ENCODE assay signal across 8 cellular contexts in the genomic region with DNA sequence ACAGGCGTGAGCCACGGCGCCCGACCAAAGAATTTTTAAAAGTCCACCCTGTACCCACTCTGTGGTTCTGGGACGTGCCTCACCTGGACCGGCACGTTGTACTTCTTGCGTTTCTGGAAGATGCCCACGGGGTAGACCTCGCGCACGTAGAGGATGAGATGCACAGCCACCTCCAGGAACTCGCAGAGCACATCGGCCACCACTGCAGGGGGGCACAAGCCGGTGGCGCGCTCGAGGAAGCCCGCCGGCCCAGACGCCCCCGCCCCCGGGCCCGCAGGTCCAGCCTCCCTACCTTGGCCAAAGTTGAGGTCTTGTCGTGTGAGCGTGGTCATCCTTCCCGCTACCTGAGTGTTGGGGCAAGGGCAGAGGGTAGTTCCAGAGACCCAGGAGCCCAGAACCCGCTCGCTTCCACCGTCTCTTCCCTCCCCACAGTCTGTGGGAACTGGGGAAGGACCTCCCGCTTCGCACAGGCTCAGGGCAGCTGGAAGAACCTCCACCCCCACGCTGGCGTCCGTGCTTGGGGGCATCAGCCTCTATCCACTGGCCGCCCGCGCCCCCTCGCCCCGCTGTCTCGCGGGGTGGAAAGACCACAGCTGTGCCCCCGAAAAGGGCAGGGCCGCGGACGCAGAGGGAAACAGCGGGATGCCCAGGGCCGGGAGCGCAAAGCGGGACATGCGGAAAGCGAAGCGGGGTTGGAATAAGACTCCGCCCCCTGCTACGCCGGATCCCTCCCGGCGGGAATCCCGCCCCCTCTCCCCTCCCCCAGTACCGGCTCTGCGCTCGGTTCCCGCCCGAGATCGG. TPM values are rescaled to one million over a fixed set of nuclear protein-coding genes. Genes with fewer than 3 reads are reported as not detected.
DNase-seq lines count a peak whose midpoint lies in the region; ATAC-seq and FAIRE-seq lines count a peak whose summit lies in the region.

No MANE protein-coding gene starts in this region.

- peaks cover 3% of the 10 kb centered on the region for H3K36me3 Mint-ChIP-seq in CD4-positive, CD25-positive, alpha-beta regulatory T cell
- H3K36me3 Mint-ChIP-seq in activated naive CD8-positive, alpha-beta T cell = no peaks in the 10 kb centered on the region

- H3K36me3 ChIP-seq in CD4-positive, CD25-positive, alpha-beta regulatory T cell (ENCODE audit: control insufficient read depth, insufficient read depth, low read length) = peaks cover 5% of the 10 kb centered on the region
- peaks cover 0 to 4% of the 10 kb centered on the region in 2 donors for H3K36me3 ChIP-seq in small intestine (ENCODE audit: control insufficient read depth in 2 of 2, insufficient read depth in 2 of 2, low read length in 2 of 2)

- H3K27ac ChIP-seq in CD4-positive, CD25-positive, alpha-beta regulatory T cell (ENCODE audit: insufficient read depth, low read length, poor library complexity, severe bottlenecking) = peak overlapping the region; percentile 67
- peak overlapping the region in 1 of 2 donors; percentile 62 for H3K27ac ChIP-seq in small intestine (ENCODE audit: low read depth in 1 of 2, low read length in 1 of 2)

- peak overlapping the region; percentile 72 for H3K4me3 ChIP-seq in CD4-positive, CD25-positive, alpha-beta regulatory T cell (ENCODE audit: low read depth, low read length)
- peak overlapping the region; percentile 67 for H3K4me3 ChIP-seq in iPS-11a (ENCODE audit: low read depth, low read length)
- H3K4me3 ChIP-seq in small intestine (ENCODE audit: low read depth in 1 of 2, low read length in 2 of 2) = peak overlapping the region; percentile 67 to 77

- H3K27ac Mint-ChIP-seq in CD4-positive, CD25-positive, alpha-beta regulatory T cell = peak overlapping the region in 2 of 3 donors; percentile 71 to 93
- no peak overlapping the region for H3K27ac Mint-ChIP-seq in activated naive CD8-positive, alpha-beta T cell

- H3K4me3 Mint-ChIP-seq in CD4-positive, CD25-positive, alpha-beta regulatory T cell = peak overlapping the region; percentile 80 to 97 (median 90)
- H3K4me3 Mint-ChIP-seq in activated naive CD8-positive, alpha-beta T cell = peak overlapping the region; percentile 88

- no peak for FAIRE-seq in small intestine (lab: Jason Lieb, UNC)

- no peak for DNase-seq in CD4-positive, CD25-positive, alpha-beta regulatory T cell
- DNase-seq in small intestine (no peak), GM19240 (ENCODE audit: insufficient read length, low spot score) (no peak)
- DNase-seq in activated CD8-positive, alpha-beta memory T cell treated with anti-CD3 and anti-CD28 coated beads, Interleukin-2, amount 50 U/mL, for 48 hours = no peak

- 9 to 16% (median 10%) methylated on average over 53 to 65 of the region's 65 CpGs for WGBS in small intestine, 3 donors

- H3K4me1 Mint-ChIP-seq in CD4-positive, CD25-positive, alpha-beta regulatory T cell = peaks cover 0 to 26% (median 8%) of the 10 kb centered on the region in 4 donors
- peaks cover 17% of the 10 kb centered on the region for H3K4me1 Mint-ChIP-seq in activated naive CD8-positive, alpha-beta T cell (ENCODE audit: low read depth)

- H3K4me1 ChIP-seq in CD4-positive, CD25-positive, alpha-beta regulatory T cell (ENCODE audit: control insufficient read depth, insufficient read depth, low read length, poor library complexity, severe bottlenecking) = peaks cover 17% of the 10 kb centered on the region
- H3K4me1 ChIP-seq in small intestine (ENCODE audit: control insufficient read depth in 2 of 2, insufficient read depth in 1 of 2, low read depth in 1 of 2, low read length in 1 of 2) = peaks cover 0 to 4% of the 10 kb centered on the region in 2 donors

- no peaks in the 10 kb centered on the region for H3K27me3 ChIP-seq in CD4-positive, CD25-positive, alpha-beta regulatory T cell (ENCODE audit: control insufficient read depth, insufficient read depth, low read length)
- no peaks in the 10 kb centered on the region for H3K27me3 ChIP-seq in small intestine (ENCODE audit: control insufficient read depth in 2 of 2, insufficient read depth in 2 of 2, low read length in 2 of 2)

- peak in 1 of 2 donors; percentile 2 for ATAC-seq in CD4-positive, CD25-positive, alpha-beta regulatory T cell (ENCODE audit: low read depth in 2 of 2)
- ATAC-seq in GM19438 (IDR thresholded peaks at IDR 0.05; ENCODE audit: low read depth, unreplicated experiment) (peak; percentile 31), HG03520 (IDR thresholded peaks at IDR 0.05; ENCODE audit: unreplicated experiment) (peak; percentile 25)

- H3K27me3 Mint-ChIP-seq in CD4-positive, CD25-positive, alpha-beta regulatory T cell = no peaks in the 10 kb centered on the region
- no peaks in the 10 kb centered on the region for H3K27me3 Mint-ChIP-seq in activated naive CD8-positive, alpha-beta T cell

- no peaks in the 10 kb centered on the region for H3K9me3 ChIP-seq in CD4-positive, CD25-positive, alpha-beta regulatory T cell (ENCODE audit: control insufficient read depth in 2 of 2, low read length in 2 of 2)
- H3K9me3 ChIP-seq in small intestine (ENCODE audit: control insufficient read depth, low read depth) = no peaks in the 10 kb centered on the region

- H3K9me3 Mint-ChIP-seq in CD4-positive, CD25-positive, alpha-beta regulatory T cell = no peaks in the 10 kb centered on the region
- no peaks in the 10 kb centered on the region for H3K9me3 Mint-ChIP-seq in activated naive CD8-positive, alpha-beta T cell (ENCODE audit: low read depth)

RNA-seq across cellular contexts. Expression of a gene that starts 0.5 kb away (rescaled TPM):
- total RNA-seq in CD4-positive, CD25-positive, alpha-beta regulatory T cell = 28.7 TPM
- polyA plus RNA-seq in CD4-positive, CD25-positive, alpha-beta regulatory T cell = 10 to 100 TPM; 49.3 to 75.3 (median 55.3) TPM
- 10 to 100 TPM; 17.2 to 34.6 (median 25.4) TPM for polyA plus RNA-seq in small intestine

RNA-seq across cellular contexts. Expression of a gene that starts 11.0 kb away (rescaled TPM):
- total RNA-seq in CD4-positive, CD25-positive, alpha-beta regulatory T cell = not detected
- polyA plus RNA-seq in CD4-positive, CD25-positive, alpha-beta regulatory T cell = under 1 TPM in 2 of 4 donors, not detected in 2; 0.06 to 0.11 TPM
- polyA plus RNA-seq in small intestine = under 1 TPM in 1 of 3 donors, not detected in 2; 0.07 TPM

RNA-seq across cellular contexts. Expression of a gene that starts 16.5 kb away (rescaled TPM):
- total RNA-seq in CD4-positive, CD25-positive, alpha-beta regulatory T cell = 5.9 TPM
- 10 to 100 TPM in 3 of 4 donors, 1 to 10 TPM in 1; 9.4 to 18.4 (median 17.3) TPM for polyA plus RNA-seq in CD4-positive, CD25-positive, alpha-beta regulatory T cell
- 10 to 100 TPM; 10.2 to 41.6 (median 28.1) TPM for polyA plus RNA-seq in small intestine

RNA-seq across cellular contexts. Expression of a gene that starts 25.8 kb away (rescaled TPM):
- total RNA-seq in CD4-positive, CD25-positive, alpha-beta regulatory T cell = 43.7 TPM
- 1 to 10 TPM; 5.5 to 9.5 (median 7.4) TPM for polyA plus RNA-seq in CD4-positive, CD25-positive, alpha-beta regulatory T cell
- 10 to 100 TPM; 11.0 to 32.4 (median 24.9) TPM for polyA plus RNA-seq in small intestine

RNA-seq across cellular contexts. Expression of a gene that starts 26.2 kb away (rescaled TPM):
- total RNA-seq in CD4-positive, CD25-positive, alpha-beta regulatory T cell = 2.1 TPM
- 10 to 100 TPM in 2 of 4 donors, 1 to 10 TPM in 2; 3.9 to 10.6 (median 7.0) TPM for polyA plus RNA-seq in CD4-positive, CD25-positive, alpha-beta regulatory T cell
- polyA plus RNA-seq in small intestine = 10 to 100 TPM in 2 of 3 donors, 1 to 10 TPM in 1; 5.7 to 47.2 (median 43.5) TPM
